Comparison of ENCODE assay signal across 16 cellular contexts in the genomic region with DNA sequence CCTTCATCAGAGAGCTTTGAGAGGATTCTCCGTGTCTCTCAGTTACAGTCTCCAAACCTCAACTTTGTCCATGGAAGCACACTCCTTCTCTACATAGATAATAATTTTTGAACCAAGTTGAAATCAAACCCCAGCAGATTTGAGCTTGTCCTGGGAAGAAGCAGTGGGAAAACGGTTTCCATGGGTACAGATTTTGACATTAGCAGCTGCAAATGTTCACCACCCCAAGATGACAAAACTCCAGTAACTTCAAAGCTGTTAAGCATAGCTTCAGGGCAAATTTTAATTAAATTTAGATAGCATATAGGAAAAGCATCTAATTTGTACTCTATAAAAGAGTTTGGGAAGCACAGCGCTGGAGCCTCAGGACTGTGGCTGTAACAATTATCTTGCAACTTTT.
DNase-seq lines count a peak whose midpoint lies in the region; ATAC-seq, FAIRE-seq and TF ChIP-seq lines count a peak whose summit lies in the region.
"Had no signal": no experiment of that assay in that cellular context is flagged by ENCODE, and none has a peak within 500 bp of the region (broad histone marks: within the 10 kb centered on the region; RNA-seq: fewer than 3 reads in every experiment).

No MANE protein-coding gene starts in this region.

- ATAC-seq in HG03135 (IDR thresholded peaks at IDR 0.05; ENCODE audit: unreplicated experiment), result no peak
- ATAC-seq: A549; CD8-positive, alpha-beta T cell had no signal

- H3K27ac Mint-ChIP-seq in nephron, result peak overlapping the region in 2 of 3 experiments; percentile 11 to 69
- H3K27ac Mint-ChIP-seq: CD8-positive, alpha-beta T cell; IgD-negative memory B cell had no signal

- TF ChIP-seq POLR2A in H54 (IDR thresholded peaks at IDR 0.05; ENCODE audit: low read depth, low read length), result no peak

- no peaks in the 10 kb centered on the region for H3K36me3 Mint-ChIP-seq in nephron (ENCODE audit: low read depth)
- H3K36me3 Mint-ChIP-seq: CD8-positive, alpha-beta T cell; IgD-negative memory B cell had no signal

- no peaks in the 10 kb centered on the region for H3K36me3 ChIP-seq in SJCRH30
- H3K36me3 ChIP-seq: BE2C had no signal

- no peak overlapping the region for H3K4me3 Mint-ChIP-seq in nephron
- H3K4me3 Mint-ChIP-seq: CD8-positive, alpha-beta T cell; IgD-negative memory B cell had no signal

- H3K27me3 Mint-ChIP-seq in nephron (ENCODE audit: low read depth), result peaks cover 45% of the 10 kb centered on the region

- FAIRE-seq in H54 (lab: Jason Lieb, UNC), result no peak
- FAIRE-seq: A549, D721Med had no signal

- peaks cover 5% of the 10 kb centered on the region for H3K9me3 Mint-ChIP-seq in nephron
- H3K9me3 Mint-ChIP-seq: CD8-positive, alpha-beta T cell had no signal

- DNase-seq in SJCRH30 (peak; percentile 50 to 79), fibroblast of peridontal ligament (ENCODE audit: extremely low read depth) (peak; percentile 53), DMS79 treated with DMSO at 0.1 percent for 48 hours (lab: John Stamatoyannopoulos, UW) (no peak), H54 (ENCODE audit: insufficient read length, low spot score) (no peak), SIG-M5 treated with dmso at 0.1 percent for 504 hours (lab: John Stamatoyannopoulos, UW; ENCODE audit: unreplicated experiment) (no peak)
- DNase-seq: BE2C; CD8-positive, alpha-beta T cell; COR-L47; DMS53; H7 had no signal

- no peak overlapping the region for H3K27ac ChIP-seq in SJCRH30
- H3K27ac ChIP-seq: A549, C4-2B had no signal

- H3K4me3 ChIP-seq in SJCRH30, result no peak overlapping the region
- H3K4me3 ChIP-seq: A549 had no signal

- peaks cover 12% of the 10 kb centered on the region for H3K4me1 Mint-ChIP-seq in nephron

- peaks cover 26% of the 10 kb centered on the region for H3K4me1 ChIP-seq in SJCRH30
- H3K4me1 ChIP-seq: BE2C had no signal

- peaks cover 22% of the 10 kb centered on the region for H3K27me3 ChIP-seq in SJCRH30

- TF ChIP-seq CTCF in nephron (IDR thresholded peaks at IDR 0.05; ENCODE audit: unreplicated experiment in 3 of 3), result no peak

- no peaks in the 10 kb centered on the region for H3K9me3 ChIP-seq in SJCRH30 (replicated peaks)
- H3K9me3 ChIP-seq: A549, BE2C had no signal

Comparison
In these comparisons a context has a peak if more than half of its experiments do, and no peak if none do; other contexts are left out.
1. DNase-seq: peak in SJCRH30 (2 of 2) and fibroblast of peridontal ligament (single experiment); none in DMS79 treated with DMSO at 0.1 percent for 48 hours (single experiment), H54 (single experiment) and SIG-M5 treated with dmso at 0.1 percent for 504 hours (single experiment).